Comparison of ENCODE assay signal across 1 cellular context in the genomic region with DNA sequence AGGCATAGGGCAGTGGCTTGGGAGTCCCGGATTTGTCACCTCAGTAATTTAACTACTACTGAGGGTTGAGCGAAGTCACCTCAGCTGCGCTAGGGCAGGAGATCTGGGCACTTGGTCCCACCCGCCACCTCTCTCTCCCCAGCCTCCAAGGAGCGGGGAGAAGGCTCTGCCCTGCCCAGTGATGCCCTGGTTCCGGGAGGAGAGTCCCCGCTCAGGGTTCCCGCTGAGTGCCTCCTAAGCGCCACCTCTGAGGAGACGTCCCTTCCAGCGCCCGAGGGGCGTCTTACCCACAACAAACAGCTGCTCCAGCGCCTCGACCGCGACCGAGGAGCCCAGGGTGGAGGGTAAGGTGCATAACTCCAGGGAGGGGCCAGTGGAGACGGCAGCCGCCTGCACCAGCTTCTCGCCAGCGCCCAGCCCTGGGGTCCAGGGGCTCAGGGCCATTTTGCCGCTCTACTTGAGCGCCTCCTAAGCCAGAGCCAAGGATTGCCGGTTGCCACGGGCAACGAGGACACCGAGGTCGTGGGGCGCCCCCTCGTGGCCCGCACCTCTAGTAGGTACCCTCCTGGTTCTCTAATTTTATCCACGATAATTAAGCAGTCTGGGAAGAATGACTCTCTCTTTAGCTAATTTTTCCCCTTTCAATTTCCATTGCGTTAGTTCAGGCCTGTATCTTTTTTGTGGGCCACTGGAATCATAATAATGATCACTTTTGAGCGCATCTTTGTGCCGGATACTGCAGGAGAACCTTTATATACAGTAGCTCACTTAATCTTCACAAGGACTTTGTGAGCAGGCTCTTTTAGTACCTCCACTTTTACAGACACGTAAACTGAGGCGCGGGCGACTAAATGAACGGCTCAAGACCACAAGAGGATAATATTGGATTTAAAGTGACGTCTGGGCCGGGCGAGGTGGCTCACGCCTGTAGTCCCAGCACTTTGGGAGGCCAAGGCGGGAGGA.
TF ChIP-seq lines count a peak whose summit lies in the region.

A gene (minus strand): TSS at position 481 of the 963 bp plus-strand sequence. CDS start 37 bp downstream, at position 444.

TF ChIP-seq in liver, 16 proteins besides CTCF, POLR2A, EP300 and RAD21 (continued from another document):
- TF ChIP-seq, protein P1, sequence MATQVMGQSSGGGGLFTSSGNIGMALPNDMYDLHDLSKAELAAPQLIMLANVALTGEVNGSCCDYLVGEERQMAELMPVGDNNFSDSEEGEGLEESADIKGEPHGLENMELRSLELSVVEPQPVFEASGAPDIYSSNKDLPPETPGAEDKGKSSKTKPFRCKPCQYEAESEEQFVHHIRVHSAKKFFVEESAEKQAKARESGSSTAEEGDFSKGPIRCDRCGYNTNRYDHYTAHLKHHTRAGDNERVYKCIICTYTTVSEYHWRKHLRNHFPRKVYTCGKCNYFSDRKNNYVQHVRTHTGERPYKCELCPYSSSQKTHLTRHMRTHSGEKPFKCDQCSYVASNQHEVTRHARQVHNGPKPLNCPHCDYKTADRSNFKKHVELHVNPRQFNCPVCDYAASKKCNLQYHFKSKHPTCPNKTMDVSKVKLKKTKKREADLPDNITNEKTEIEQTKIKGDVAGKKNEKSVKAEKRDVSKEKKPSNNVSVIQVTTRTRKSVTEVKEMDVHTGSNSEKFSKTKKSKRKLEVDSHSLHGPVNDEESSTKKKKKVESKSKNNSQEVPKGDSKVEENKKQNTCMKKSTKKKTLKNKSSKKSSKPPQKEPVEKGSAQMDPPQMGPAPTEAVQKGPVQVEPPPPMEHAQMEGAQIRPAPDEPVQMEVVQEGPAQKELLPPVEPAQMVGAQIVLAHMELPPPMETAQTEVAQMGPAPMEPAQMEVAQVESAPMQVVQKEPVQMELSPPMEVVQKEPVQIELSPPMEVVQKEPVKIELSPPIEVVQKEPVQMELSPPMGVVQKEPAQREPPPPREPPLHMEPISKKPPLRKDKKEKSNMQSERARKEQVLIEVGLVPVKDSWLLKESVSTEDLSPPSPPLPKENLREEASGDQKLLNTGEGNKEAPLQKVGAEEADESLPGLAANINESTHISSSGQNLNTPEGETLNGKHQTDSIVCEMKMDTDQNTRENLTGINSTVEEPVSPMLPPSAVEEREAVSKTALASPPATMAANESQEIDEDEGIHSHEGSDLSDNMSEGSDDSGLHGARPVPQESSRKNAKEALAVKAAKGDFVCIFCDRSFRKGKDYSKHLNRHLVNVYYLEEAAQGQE (IDR thresholded peaks at IDR 0.05), result no peak
- TF ChIP-seq FOXA2 (IDR thresholded peaks at IDR 0.05), result no peak
- no peak for TF ChIP-seq SP1 (IDR thresholded peaks at IDR 0.05)
